ENCODE assay signal across 14 cellular contexts in the genomic region with DNA sequence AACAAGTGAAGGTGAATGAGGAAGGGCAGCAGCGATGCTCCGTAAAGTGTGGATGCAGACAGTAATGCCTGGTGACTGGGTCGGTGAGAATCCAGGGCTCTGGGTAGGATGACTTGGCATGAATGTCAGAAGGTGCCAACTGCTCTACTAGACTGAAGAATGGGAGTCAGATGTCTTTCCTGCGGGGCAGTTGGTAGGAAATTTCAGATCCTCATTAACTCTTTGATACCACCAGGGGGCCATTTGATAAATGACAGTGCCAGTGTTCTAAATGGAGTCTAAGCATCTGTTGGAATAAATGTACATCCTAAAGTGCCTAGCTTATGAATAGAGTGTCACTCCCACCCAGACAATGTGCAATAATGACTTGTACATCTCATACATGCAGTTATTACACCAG.
A peak's percentile ranks its signal among the peaks of the same experiment; 100 is the strongest.
DNase-seq lines count a peak whose midpoint lies in the region; TF ChIP-seq lines count a peak whose summit lies in the region.
"Had no signal": no experiment of that assay in that cellular context is flagged by ENCODE, and none has a peak within 500 bp of the region (broad histone marks: within the 10 kb centered on the region; RNA-seq: fewer than 3 reads in every experiment).

No MANE protein-coding gene starts in this region.

- intact Hi-C loops in esophagus squamous epithelium (cut with DNase I) = no loop called here

- H3K27ac ChIP-seq in brain microvascular endothelial cell = no peak overlapping the region
- H3K27ac ChIP-seq in esophagus squamous epithelium = no peak overlapping the region
- H3K27ac ChIP-seq: BLaER1 treated with 17β-estradiol and CSF1 and Interleukin-3, amounts not matched to agents 10 nM and 100 nM; psoas muscle had no signal

- H3K36me3 ChIP-seq in brain microvascular endothelial cell (replicated peaks) = no peaks in the 10 kb centered on the region
- no peaks in the 10 kb centered on the region for H3K36me3 ChIP-seq in esophagus squamous epithelium
- H3K36me3 ChIP-seq: BLaER1 treated with 17β-estradiol and CSF1 and Interleukin-3, amounts not matched to agents 10 nM and 100 nM had no signal

- TF ChIP-seq CTCF in GM12874 (IDR thresholded peaks at IDR 0.05; ENCODE audit: insufficient read depth, low read depth, low read length) (0 out of 2 replicates have a peak, but pooled peaks have one; percentile 12), brain microvascular endothelial cell (IDR thresholded peaks at IDR 0.05; ENCODE audit: low read depth, low read length, missing control alignments) (peak; percentile 44), GM13976 (IDR thresholded peaks at IDR 0.05; ENCODE audit: borderline replicate concordance, control extremely low read depth, extremely low read depth, insufficient read depth, missing control alignments) (no peak), esophagus squamous epithelium (IDR thresholded peaks at IDR 0.05) (no peak)

- no peak for TF ChIP-seq POLR2A in esophagus squamous epithelium (IDR thresholded peaks at IDR 0.05)

- H3K4me1 ChIP-seq in esophagus squamous epithelium = no peaks in the 10 kb centered on the region
- H3K4me1 ChIP-seq: BLaER1 treated with 17β-estradiol and CSF1 and Interleukin-3, amounts not matched to agents 10 nM and 100 nM; psoas muscle had no signal

- in situ Hi-C loops in brain microvascular endothelial cell (cut with HindIII; ENCODE audit: low pct_ligation_motif_present, low sequenced_read_pairs) = no loop called here
- in situ Hi-C loops in GM13976 (cut with MboI; ENCODE audit: low sequenced_read_pairs, unreplicated experiment) = no loop called here

- 77 to 82% methylated on average over 4 of the region's 4 CpGs for WGBS in esophagus squamous epithelium, 2 donors

- peak; percentile 7 for DNase-seq in A172 (ENCODE audit: low spot score)
- peak; percentile 34 for DNase-seq in NCI-H2171 (lab: John Stamatoyannopoulos, UW)
- no peak for DNase-seq in brain microvascular endothelial cell
- DNase-seq in GM13976 (ENCODE audit: low spot score) = no peak
- DNase-seq in NCI-H2196 (lab: John Stamatoyannopoulos, UW; ENCODE audit: unreplicated experiment) = no peak
- no peak for DNase-seq in stimulated activated CD4-positive, alpha-beta T cell treated with anti-CD3 and anti-CD28 coated beads, Interleukin-15, amount 100 ng/mL, for 24 hours
- DNase-seq in esophagus squamous epithelium (lab: John Stamatoyannopoulos, UW) = no peak
- DNase-seq: activated naive CD4-positive, alpha-beta T cell treated with anti-CD3 and anti-CD28 coated beads, Interleukin-2, amount 10 ng/mL, durations not matched to agents 7 days and 5 days; NCI-H774; psoas muscle; stimulated activated CD4-positive, alpha-beta T cell treated with anti-CD3 and anti-CD28 coated beads, Interleukin-4, amount 100 ng/mL, for 1 hour; stimulated activated naive CD4-positive, alpha-beta T cell had no signal

- H3K27me3 ChIP-seq in brain microvascular endothelial cell (replicated peaks) (no peaks in the 10 kb centered on the region), esophagus squamous epithelium (no peaks in the 10 kb centered on the region)
- H3K27me3 ChIP-seq: BLaER1 treated with 17β-estradiol and CSF1 and Interleukin-3, amounts not matched to agents 10 nM and 100 nM had no signal

- H3K4me3 ChIP-seq in brain microvascular endothelial cell (ENCODE audit: low read depth, low read length) (no peak overlapping the region), esophagus squamous epithelium (no peak overlapping the region)
- H3K4me3 ChIP-seq: BLaER1 treated with 17β-estradiol and CSF1 and Interleukin-3, amounts not matched to agents 10 nM and 100 nM; psoas muscle had no signal

- H3K9me3 ChIP-seq in esophagus squamous epithelium = no peaks in the 10 kb centered on the region
- H3K9me3 ChIP-seq: BLaER1 treated with 17β-estradiol and CSF1 and Interleukin-3, amounts not matched to agents 10 nM and 100 nM; psoas muscle had no signal

Comparison
In these comparisons a context has a peak if more than half of its experiments do, and no peak if none do; other contexts are left out.
1. DNase-seq: peak in A172 (single experiment) and NCI-H2171 (single experiment); none in brain microvascular endothelial cell (single experiment), GM13976 (single experiment), NCI-H2196 (single experiment), stimulated activated CD4-positive, alpha-beta T cell treated with anti-CD3 and anti-CD28 coated beads, Interleukin-15, amount 100 ng/mL, for 24 hours (single experiment) and esophagus squamous epithelium (single experiment).
2. CTCF ChIP-seq: peak in GM12874 (single experiment) and brain microvascular endothelial cell (single experiment); none in GM13976 (single experiment) and esophagus squamous epithelium (0 of 6).